ENCODE assay signal across 26 cellular contexts in genomic region chr7:91719008-91719407, GRCh38.
DNase-seq lines count a peak whose midpoint lies in the region; ATAC-seq and TF ChIP-seq lines count a peak whose summit lies in the region.
"Had no signal": no experiment of that assay in that cellular context is flagged by ENCODE, and none has a peak within 500 bp of the region (broad histone marks: within the 10 kb centered on the region; RNA-seq: fewer than 3 reads in every experiment).

No MANE protein-coding gene starts in this region.

- no peak overlapping the region for H3K27ac ChIP-seq in SK-N-SH (ENCODE audit: low read depth in 2 of 2, low read length in 1 of 2)
- peak overlapping the region; percentile 80 for H3K27ac ChIP-seq in RWPE2 (ENCODE audit: poor library complexity, severe bottlenecking)
- no peak overlapping the region for H3K27ac ChIP-seq in endodermal cell (ENCODE audit: low read depth, low read length)
- H3K27ac ChIP-seq in neural progenitor cell = no peak overlapping the region
- no peak overlapping the region for H3K27ac ChIP-seq in mesenchymal stem cell (ENCODE audit: low read length, poor library complexity, severe bottlenecking)
- H3K27ac ChIP-seq in aorta (ENCODE audit: low read depth in 1 of 2, low read length in 2 of 2) = no peak overlapping the region
- H3K27ac ChIP-seq: BLaER1 had no signal

- WGBS in SK-N-SH (ENCODE audit: low lambda C conversion rate) = 0% methylated on average over 1 of the region's 1 CpG
- 87 to 100% methylated on average over 1 of the region's 1 CpG for WGBS in endodermal cell (ENCODE audit: insufficient coverage in 1 of 2, insufficient read length in 1 of 2), 2 experiments
- 57% methylated on average over 1 of the region's 1 CpG for WGBS in mesenchymal stem cell
- 93 to 95% methylated on average over 1 of the region's 1 CpG for WGBS in aorta, 2 donors

- no peak overlapping the region for H2BK120ac ChIP-seq in mesenchymal stem cell (ENCODE audit: low read depth, low read length)

- H3K9me3 Mint-ChIP-seq in endodermal cell (peaks cover 4% of the 10 kb centered on the region), neural progenitor cell (peaks cover 16% of the 10 kb centered on the region)

- H3K27me3 Mint-ChIP-seq in endodermal cell (ENCODE audit: insufficient read depth) (peaks cover 2% of the 10 kb centered on the region), neural progenitor cell (ENCODE audit: insufficient read depth, low read depth) (peaks cover 5% of the 10 kb centered on the region)
- H3K27me3 Mint-ChIP-seq: CD4-positive, alpha-beta memory T cell; CD4-positive, CD25-positive, alpha-beta regulatory T cell had no signal

- no peak for TF ChIP-seq EP300 in SK-N-SH (IDR thresholded peaks at IDR 0.05; ENCODE audit: borderline replicate concordance in 1 of 2, low read depth in 1 of 2, low read length in 1 of 2)

- H3K4me1 Mint-ChIP-seq in endodermal cell (peaks cover 24% of the 10 kb centered on the region), neural progenitor cell (peaks cover 11% of the 10 kb centered on the region)
- H3K4me1 Mint-ChIP-seq: CD14-positive monocyte; CD4-positive, alpha-beta memory T cell; CD4-positive, CD25-positive, alpha-beta regulatory T cell; CD8-positive, alpha-beta memory T cell had no signal

- H3K4me3 ChIP-seq in SK-N-SH (ENCODE audit: low read depth in 2 of 2, low read length in 1 of 2) = no peak overlapping the region
- no peak overlapping the region for H3K4me3 ChIP-seq in RWPE2 (ENCODE audit: severe bottlenecking)
- peak overlapping the region; percentile 53 for H3K4me3 ChIP-seq in endodermal cell (ENCODE audit: low read length)
- no peak overlapping the region for H3K4me3 ChIP-seq in neural progenitor cell
- no peak overlapping the region for H3K4me3 ChIP-seq in mesenchymal stem cell (ENCODE audit: insufficient read depth in 1 of 2, low read depth in 1 of 2, low read length in 2 of 2)
- H3K4me3 ChIP-seq in aorta (ENCODE audit: low read length in 2 of 2) = no peak overlapping the region
- H3K4me3 ChIP-seq: BLaER1, GM12878 had no signal

- no peak overlapping the region for H3K23ac ChIP-seq in mesenchymal stem cell (ENCODE audit: low read length in 2 of 2)

- no peak overlapping the region for H3K18ac ChIP-seq in mesenchymal stem cell (ENCODE audit: low read depth in 1 of 2, low read length in 2 of 2)

- CTCF ChIA-PET in SK-N-SH (lab: Yijun Ruan, JAX) = no interaction called here

- H3K4me2 ChIP-seq in SK-N-SH (no peak overlapping the region), neural progenitor cell (peak overlapping the region; percentile 14), mesenchymal stem cell (ENCODE audit: low read length, poor library complexity, severe bottlenecking) (no peak overlapping the region)
- H3K4me2 ChIP-seq: BLaER1 had no signal

- H3K9ac ChIP-seq in SK-N-SH (no peak overlapping the region), endodermal cell (ENCODE audit: extremely low read depth, low read length, poor library complexity, severe bottlenecking) (peak overlapping the region; percentile 27), neural progenitor cell (no peak overlapping the region), mesenchymal stem cell (ENCODE audit: low read length) (no peak overlapping the region)
- H3K9ac ChIP-seq: BLaER1 had no signal

- H2AFZ ChIP-seq in SK-N-SH (ENCODE audit: low read depth) = no peak overlapping the region
- H2AFZ ChIP-seq in neural progenitor cell (replicated peaks) = no peak overlapping the region
- no peak overlapping the region for H2AFZ ChIP-seq in mesenchymal stem cell (ENCODE audit: low read depth, low read length)

- DNase-seq in SK-N-SH (no peak), RWPE2 (ENCODE audit: low spot score) (no peak), endodermal cell (no peak), neural progenitor cell (ENCODE audit: low spot score) (peak; percentile 29), NCI-H1092 treated with DMSO at 0.1 percent for 48 hours (lab: John Stamatoyannopoulos, UW) (no peak), mesenchymal stem cell (no peak), aorta (no peak)
- DNase-seq: 8988T; ACHN; BE2C; C1 segment of cervical spinal cord; CD4-positive, alpha-beta memory T cell; CD4-positive, CD25-positive, alpha-beta regulatory T cell; CD8-positive, alpha-beta memory T cell; COR-L47; DMS 273 treated with DMSO at 0.1 percent for 48 hours; DMS153; DMS53; DMS79; DND-41; EL; GDM1 had no signal

- H3K79me1 ChIP-seq in mesenchymal stem cell (replicated peaks; ENCODE audit: low read length, poor library complexity, severe bottlenecking) = no peaks in the 10 kb centered on the region

- H3K36me3 Mint-ChIP-seq in endodermal cell (ENCODE audit: low read depth) (peaks cover 5% of the 10 kb centered on the region), neural progenitor cell (peaks cover 2% of the 10 kb centered on the region)
- H3K36me3 Mint-ChIP-seq: CD14-positive monocyte; CD4-positive, CD25-positive, alpha-beta regulatory T cell had no signal

- no peak overlapping the region for H2BK5ac ChIP-seq in mesenchymal stem cell (ENCODE audit: low read depth, low read length, poor library complexity, severe bottlenecking)

- H2BK12ac ChIP-seq in mesenchymal stem cell (ENCODE audit: low read length in 2 of 2) = no peak overlapping the region

- no peak overlapping the region for H3K4ac ChIP-seq in mesenchymal stem cell (ENCODE audit: low read depth in 1 of 2, low read length in 2 of 2)

- H3F3A ChIP-seq in SK-N-SH (replicated peaks; ENCODE audit: insufficient read depth) (no peaks in the 10 kb centered on the region), neural progenitor cell (ENCODE audit: low read depth) (no peaks in the 10 kb centered on the region)

- POLR2A ChIA-PET in SK-N-SH (lab: Yijun Ruan, JAX) = no interaction called here

- H2BK15ac ChIP-seq in mesenchymal stem cell (ENCODE audit: low read depth, poor library complexity, severe bottlenecking) = no peak overlapping the region

- H4K8ac ChIP-seq in mesenchymal stem cell (ENCODE audit: low read length) = no peak overlapping the region

- no peaks in the 10 kb centered on the region for H3K27me3 ChIP-seq in SK-N-SH (ENCODE audit: insufficient read depth)
- H3K27me3 ChIP-seq in RWPE2 (ENCODE audit: insufficient read depth, poor library complexity, severe bottlenecking) = no peaks in the 10 kb centered on the region
- no peaks in the 10 kb centered on the region for H3K27me3 ChIP-seq in endodermal cell (ENCODE audit: control insufficient read depth, insufficient read depth, low read length, poor library complexity, severe bottlenecking)
- no peaks in the 10 kb centered on the region for H3K27me3 ChIP-seq in neural progenitor cell
- no peaks in the 10 kb centered on the region for H3K27me3 ChIP-seq in mesenchymal stem cell (ENCODE audit: control insufficient read depth in 1 of 2, insufficient read depth in 1 of 2, low read length in 2 of 2)
- H3K27me3 ChIP-seq in aorta (ENCODE audit: control insufficient read depth in 1 of 2, insufficient read depth in 2 of 2, low read length in 1 of 2) = no peaks in the 10 kb centered on the region
- H3K27me3 ChIP-seq: BE2C, BLaER1 had no signal

- no peak for TF ChIP-seq RAD21 in SK-N-SH (IDR thresholded peaks at IDR 0.05; ENCODE audit: low read length)

- no peak overlapping the region for H2AK5ac ChIP-seq in mesenchymal stem cell (ENCODE audit: low read length, severe bottlenecking)

- H3K36me3 ChIP-seq in SK-N-SH (replicated peaks in 1 of 2; ENCODE audit: control insufficient read depth in 1 of 2, insufficient read depth in 2 of 2, low read length in 1 of 2) (no peaks in the 10 kb centered on the region), RWPE2 (ENCODE audit: low read depth) (no peaks in the 10 kb centered on the region), endodermal cell (ENCODE audit: control insufficient read depth, insufficient read depth, low read length) (no peaks in the 10 kb centered on the region), neural progenitor cell (no peaks in the 10 kb centered on the region), mesenchymal stem cell (ENCODE audit: control insufficient read depth in 1 of 2, insufficient read depth in 2 of 2, low read depth in 1 of 2, low read length in 2 of 2) (no peaks in the 10 kb centered on the region), aorta (ENCODE audit: control insufficient read depth in 1 of 2, insufficient read depth in 2 of 2, low read length in 1 of 2) (no peaks in the 10 kb centered on the region)
- H3K36me3 ChIP-seq: BE2C, BLaER1 had no signal

- no peaks in the 10 kb centered on the region for H4K20me1 ChIP-seq in SK-N-SH (ENCODE audit: insufficient read depth)
- no peaks in the 10 kb centered on the region for H4K20me1 ChIP-seq in neural progenitor cell (ENCODE audit: low read depth)
- H4K20me1 ChIP-seq: BLaER1 had no signal

- H3K9me3 ChIP-seq in SK-N-SH (no peaks in the 10 kb centered on the region), RWPE2 (ENCODE audit: severe bottlenecking) (peaks cover 8% of the 10 kb centered on the region), endodermal cell (ENCODE audit: control insufficient read depth, low read length) (peaks cover 16% of the 10 kb centered on the region), neural progenitor cell (ENCODE audit: low read depth) (no peaks in the 10 kb centered on the region), mesenchymal stem cell (ENCODE audit: control insufficient read depth, low read length) (peaks cover 7% of the 10 kb centered on the region), aorta (ENCODE audit: control insufficient read depth, low read length) (no peaks in the 10 kb centered on the region)
- H3K9me3 ChIP-seq: BE2C, BLaER1 had no signal

- no peaks in the 10 kb centered on the region for H3K4me1 ChIP-seq in SK-N-SH (ENCODE audit: control insufficient read depth in 1 of 2, insufficient read depth in 2 of 2, low read depth in 1 of 2, low read length in 1 of 2)
- peaks cover 12% of the 10 kb centered on the region for H3K4me1 ChIP-seq in RWPE2 (ENCODE audit: insufficient read depth, poor library complexity, severe bottlenecking)
- no peaks in the 10 kb centered on the region for H3K4me1 ChIP-seq in endodermal cell (ENCODE audit: control insufficient read depth, insufficient read depth, low read length)
- peaks cover 10% of the 10 kb centered on the region for H3K4me1 ChIP-seq in neural progenitor cell
- H3K4me1 ChIP-seq in mesenchymal stem cell (ENCODE audit: control insufficient read depth, insufficient read depth, low read depth, low read length) = no peaks in the 10 kb centered on the region
- H3K4me1 ChIP-seq in aorta (ENCODE audit: control insufficient read depth in 1 of 2, insufficient read depth in 2 of 2, low read length in 2 of 2) = no peaks in the 10 kb centered on the region
- H3K4me1 ChIP-seq: BE2C, BLaER1 had no signal

- H3K4me3 Mint-ChIP-seq in endodermal cell = peak overlapping the region; percentile 33
- H3K4me3 Mint-ChIP-seq in neural progenitor cell = no peak overlapping the region
- H3K4me3 Mint-ChIP-seq: CD14-positive monocyte; CD4-positive, alpha-beta memory T cell; CD4-positive, CD25-positive, alpha-beta regulatory T cell; CD8-positive, alpha-beta memory T cell had no signal

- ATAC-seq in SK-N-SH treated with all-trans-retinoic acid at 6 μM for 48 hours (no peak), RWPE2 (ENCODE audit: low read depth) (no peak), aorta (ENCODE audit: low FRiP score) (no peak)
- ATAC-seq: GM12878 had no signal

- intact Hi-C loops in aorta (cut with DNase I) = no loop called here

- no peaks in the 10 kb centered on the region for H3K79me2 ChIP-seq in SK-N-SH (ENCODE audit: insufficient read depth)
- H3K79me2 ChIP-seq in neural progenitor cell (ENCODE audit: low read depth) = no peaks in the 10 kb centered on the region

- TF ChIP-seq CTCF in SK-N-SH (IDR thresholded peaks at IDR 0.05) (no peak), RWPE2 (IDR thresholded peaks at IDR 0.05; ENCODE audit: poor library complexity, severe bottlenecking) (no peak), endodermal cell (conservative IDR thresholded peaks at IDR 0.05) (no peak), neural progenitor cell (IDR thresholded peaks at IDR 0.05) (no peak)

- H3K9me2 ChIP-seq in SK-N-SH = no peaks in the 10 kb centered on the region

- H4K91ac ChIP-seq in mesenchymal stem cell (ENCODE audit: low read length) = no peak overlapping the region

- H3K14ac ChIP-seq in mesenchymal stem cell (ENCODE audit: low read length in 2 of 2) = no peak overlapping the region

- H3K27ac Mint-ChIP-seq in endodermal cell (peak overlapping the region; percentile 83), neural progenitor cell (no peak overlapping the region)
- H3K27ac Mint-ChIP-seq: CD14-positive monocyte; CD4-positive, alpha-beta memory T cell; CD4-positive, CD25-positive, alpha-beta regulatory T cell; CD8-positive, alpha-beta memory T cell had no signal
